8 cellular contexts compared by ENCODE assay signal in genomic region chr5:131224387-131225191, GRCh38. TPM values are rescaled to one million over a fixed set of nuclear protein-coding genes. Genes with fewer than 3 reads are reported as not detected.
DNase-seq lines count a peak whose midpoint lies in the region; ATAC-seq and TF ChIP-seq lines count a peak whose summit lies in the region.

No MANE protein-coding gene starts in this region.

- H3K4me1 ChIP-seq in uterus (no peaks in the 10 kb centered on the region), prostate gland (replicated peaks) (no peaks in the 10 kb centered on the region)

- 75% methylated on average over 6 of the region's 6 CpGs for WGBS in prostate gland

- CTCF ChIA-PET in GM10248 (lab: Yijun Ruan, JAX) = interaction anchor here (0.7 to 3.6 kb wide), 6 partner anchors 10 to 157 kb away, joined by 3 to 19 read pairs (median 3); no protein-coding TSS in a partner anchor

- no peaks in the 10 kb centered on the region for H3K36me3 ChIP-seq in uterus
- no peaks in the 10 kb centered on the region for H3K36me3 ChIP-seq in prostate gland

- H3K27me3 ChIP-seq in uterus (no peaks in the 10 kb centered on the region), prostate gland (replicated peaks; ENCODE audit: insufficient read depth) (no peaks in the 10 kb centered on the region)

- TF ChIP-seq POLR2A in uterus (IDR thresholded peaks at IDR 0.05) (no peak), prostate gland (IDR thresholded peaks at IDR 0.05) (no peak)

- no peak overlapping the region for H3K4me3 ChIP-seq in uterus
- H3K4me3 ChIP-seq in prostate gland = no peak overlapping the region

- TF ChIP-seq CTCF in GM10248 (IDR thresholded peaks at IDR 0.05; ENCODE audit: control extremely low read depth, extremely low read depth, low read depth, missing control alignments) = no peak
- no peak for TF ChIP-seq CTCF in uterus (IDR thresholded peaks at IDR 0.05)
- TF ChIP-seq CTCF in prostate gland (IDR thresholded peaks at IDR 0.05) = no peak

- peaks cover 6% of the 10 kb centered on the region for H3K36me3 Mint-ChIP-seq in effector memory CD8-positive, alpha-beta T cell (ENCODE audit: insufficient read depth)

- POLR2A ChIA-PET in GM10248 (lab: Yijun Ruan, JAX) = interaction anchor here (1.0 kb wide), 1 partner anchor 39 kb away, joined by 4 read pairs; the partner anchor contains the start of gene CDC42SE2

- H3K9me3 ChIP-seq in uterus (no peaks in the 10 kb centered on the region), prostate gland (no peaks in the 10 kb centered on the region)

- H3K4me3 Mint-ChIP-seq in effector memory CD8-positive, alpha-beta T cell = no peak overlapping the region

- intact Hi-C loops in uterus (cut with DNase I; ENCODE audit: low total_unique reads) (no loop called here), prostate gland (cut with DNase I) (no loop called here)

- no peak overlapping the region for H3K27ac Mint-ChIP-seq in effector memory CD8-positive, alpha-beta T cell

- no peaks in the 10 kb centered on the region for H3K4me1 Mint-ChIP-seq in effector memory CD8-positive, alpha-beta T cell (ENCODE audit: low read depth in 2 of 2)

- H3K9me3 Mint-ChIP-seq in effector memory CD8-positive, alpha-beta T cell = no peaks in the 10 kb centered on the region

- no peaks in the 10 kb centered on the region for H3K27me3 Mint-ChIP-seq in effector memory CD8-positive, alpha-beta T cell

- peak; percentile 61 for DNase-seq in GM10248 (ENCODE audit: extremely low spot score)
- DNase-seq in effector memory CD8-positive, alpha-beta T cell = no peak
- DNase-seq in mesenteric fat pad (ENCODE audit: low spot score) = no peak
- DNase-seq in uterus = no peak
- no peak for DNase-seq in activated CD4-positive, alpha-beta T cell treated with anti-CD3 and anti-CD28 coated beads, Interleukin-2, amount 50 U/mL, for 48 hours
- no peak for DNase-seq in prostate gland (ENCODE audit: low spot score)

- ATAC-seq in GM19467 (IDR thresholded peaks at IDR 0.05; ENCODE audit: unreplicated experiment) (peak; percentile 89), HG03442 (IDR thresholded peaks at IDR 0.05; ENCODE audit: unreplicated experiment) (peak; percentile 82)
- ATAC-seq in effector memory CD8-positive, alpha-beta T cell (replicated peaks) = peak; percentile 83

- no peak overlapping the region for H3K27ac ChIP-seq in uterus
- H3K27ac ChIP-seq in prostate gland = no peak overlapping the region

RNA-seq across cellular contexts. Expression of gene CDC42SE2, which starts 39.3 kb away (rescaled TPM):
- 23.3 TPM for total RNA-seq in mesenteric fat pad
- total RNA-seq in uterus = 10 to 100 TPM in 3 of 4 donors, 1 to 10 TPM in 1; 4.6 to 62.8 (median 21.9) TPM
- total RNA-seq in prostate gland = 10 to 100 TPM; 51.0 to 63.5 TPM

RNA-seq across cellular contexts. Expression of gene LYRM7, which starts 53.8 kb away (rescaled TPM):
- total RNA-seq in mesenteric fat pad = 7.7 TPM
- 10 to 100 TPM in 1 of 4 donors, 1 to 10 TPM in 3; 4.1 to 22.6 (median 7.9) TPM for total RNA-seq in uterus
- 1 to 10 TPM; 6.3 to 7.6 TPM for total RNA-seq in prostate gland

RNA-seq across cellular contexts. Expression of gene HINT1, which starts 59.5 kb away (rescaled TPM):
- total RNA-seq in mesenteric fat pad (148 TPM), uterus (100 to 1,000 TPM in 3 of 4 donors, 10 to 100 TPM in 1; 86.1 to 683 (median 196) TPM), prostate gland (100 to 1,000 TPM; 121 to 328 TPM)
